ENCODE assay signal across 21 cellular contexts in the genomic region with DNA sequence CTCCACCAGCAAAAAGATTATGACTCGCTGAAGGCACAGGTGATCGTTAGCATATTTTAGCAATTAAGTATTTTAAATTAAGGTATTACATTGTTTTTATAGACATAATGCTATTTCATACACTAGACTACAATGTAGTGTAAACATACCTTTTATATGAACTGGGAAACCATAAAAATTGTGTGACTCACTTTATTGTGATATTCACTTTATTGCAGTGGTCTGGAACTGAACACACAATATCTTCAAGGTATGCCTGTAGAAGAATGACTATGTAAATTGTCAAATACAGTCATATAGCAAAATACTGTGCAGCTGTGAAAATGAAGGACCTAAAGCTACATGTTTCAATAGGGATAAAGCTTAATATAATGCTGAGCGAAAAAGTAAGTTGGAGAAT.
"Had no signal": no experiment of that assay in that cellular context is flagged by ENCODE, and none has a peak within 500 bp of the region (broad histone marks: within the 10 kb centered on the region; RNA-seq: fewer than 3 reads in every experiment).

No MANE protein-coding gene starts in this region.

- H3K27me3 ChIP-seq: gastrocnemius medialis, neural progenitor cell, sigmoid colon, stomach, thyroid gland had no signal

- FAIRE-seq: keratinocyte, urothelium cell line had no signal

- DNase-seq: dermis blood vessel endothelial cell; effector memory CD4-positive, alpha-beta T cell; gastrocnemius medialis; head of caudate nucleus; mesenchymal stem cell; naive thymus-derived CD4-positive, alpha-beta T cell; right cardiac atrium; sigmoid colon; stimulated activated CD4-positive, alpha-beta T cell treated with anti-CD3 and anti-CD28 coated beads, Interleukin-2, amount 100 ng/mL, for 24 hours; stimulated activated CD4-positive, alpha-beta T cell treated with anti-CD3 and anti-CD28 coated beads, Interleukin-4, amount 100 ng/mL, for 24 hours; stimulated activated naive CD4-positive, alpha-beta T cell treated with Interleukin-2 at 50 U/mL for 16 hours; stomach; thyroid gland had no signal

- ATAC-seq: gastrocnemius medialis; left lobe of liver; naive thymus-derived CD4-positive, alpha-beta T cell; right cardiac atrium; stimulated activated effector memory CD8-positive, alpha-beta T cell treated with anti-CD3 and anti-CD28 coated beads, Interleukin-12 subunit alpha, Interleukin-12 subunit beta, amount 100 ng/mL, for 72 hours had no signal

- H3K4me1 ChIP-seq: gastrocnemius medialis, neural progenitor cell, prostate gland, sigmoid colon, stomach, thyroid gland had no signal

- H3K36me3 ChIP-seq: gastrocnemius medialis, neural progenitor cell, prostate gland, sigmoid colon, stomach, thyroid gland had no signal

- H3K27ac ChIP-seq: coronary artery, gastrocnemius medialis, neural progenitor cell, prostate gland, sigmoid colon, stomach, thyroid gland had no signal

- H3K4me3 ChIP-seq: coronary artery, gastrocnemius medialis, lung, neural progenitor cell, prostate gland, sigmoid colon, stomach, thyroid gland had no signal

- H3K9me3 ChIP-seq: gastrocnemius medialis, prostate gland, sigmoid colon, stomach, thyroid gland had no signal
